Comparison of ENCODE assay signal across 12 cellular contexts in the genomic region with DNA sequence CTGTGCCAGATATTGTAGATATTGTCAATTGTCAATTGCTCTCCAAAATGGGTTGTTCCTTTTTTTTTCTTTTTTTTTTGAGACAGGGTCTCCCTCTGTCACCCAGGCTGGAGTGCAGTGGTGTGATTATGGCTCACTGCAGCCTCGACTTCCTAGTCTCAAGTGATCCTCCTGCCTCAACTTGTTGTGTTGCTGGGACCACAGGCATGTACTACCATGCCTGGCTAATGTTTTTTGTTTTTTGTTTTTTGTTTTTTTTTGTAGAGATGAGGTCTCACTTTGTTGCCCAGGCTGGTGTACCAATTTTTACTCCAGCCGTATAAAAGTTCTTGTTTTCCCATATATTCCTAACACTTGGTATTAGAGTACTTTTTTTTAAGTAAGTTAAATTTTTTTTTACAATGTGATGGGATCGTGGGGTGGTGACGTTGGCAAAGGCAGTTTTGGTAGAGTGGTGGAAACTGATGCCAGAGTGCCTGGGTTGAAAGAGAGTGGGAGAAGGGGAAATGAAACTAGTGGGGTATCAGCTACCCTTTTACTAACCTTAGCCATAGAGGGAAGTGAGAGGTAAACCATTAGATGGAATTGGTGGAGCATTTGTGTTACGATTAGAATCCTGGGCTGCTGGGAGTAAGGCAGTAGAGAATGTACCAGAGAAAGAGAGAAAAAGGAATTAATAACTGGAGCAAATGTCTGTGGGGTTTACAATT. TPM values are rescaled to one million over a fixed set of nuclear protein-coding genes. Genes with fewer than 3 reads are reported as not detected.
A peak's percentile ranks its signal among the peaks of the same experiment; 100 is the strongest.
DNase-seq lines count a peak whose midpoint lies in the region; ATAC-seq and TF ChIP-seq lines count a peak whose summit lies in the region.
"Had no signal": no experiment of that assay in that cellular context is flagged by ENCODE, and none has a peak within 500 bp of the region (broad histone marks: within the 10 kb centered on the region; RNA-seq: fewer than 3 reads in every experiment).

No MANE protein-coding gene starts in this region.

- no peak overlapping the region for H2BK120ac ChIP-seq in H9 (ENCODE audit: low read depth, low read length, poor library complexity, severe bottlenecking)

- no peak overlapping the region for H4K5ac ChIP-seq in H9 (ENCODE audit: insufficient read length, low read depth, low read length)

- H2AK5ac ChIP-seq in H9 (ENCODE audit: insufficient read length, low read length) = no peak overlapping the region

- H3K27me3 ChIP-seq in foreskin keratinocyte (no peaks in the 10 kb centered on the region), H9 (ENCODE audit: insufficient read depth, low read length) (no peaks in the 10 kb centered on the region)

- no peak overlapping the region for H3K9ac ChIP-seq in H9 (ENCODE audit: extremely low read depth, insufficient read length, low read length)

- TF ChIP-seq CTCF in foreskin keratinocyte (conservative IDR thresholded peaks at IDR 0.05) = no peak
- TF ChIP-seq CTCF in H9 (conservative IDR thresholded peaks at IDR 0.05) = no peak

- H3K4me3 Mint-ChIP-seq in H9 = no peak overlapping the region

- no peak overlapping the region for H3K14ac ChIP-seq in H9 (ENCODE audit: insufficient read depth, low read length)

- no peaks in the 10 kb centered on the region for H3K79me2 ChIP-seq in H9 (ENCODE audit: insufficient read depth, low read length)

- WGBS in H9 (ENCODE audit: extremely low coverage, insufficient read length, low lambda C conversion rate) = no CpG with 5 or more reads among the region's 5 CpGs

- no peak overlapping the region for H3K4me2 ChIP-seq in H9 (ENCODE audit: insufficient read depth, insufficient read length, low read length)

- no peak overlapping the region for H3K18ac ChIP-seq in H9 (ENCODE audit: insufficient read length, low read depth, low read length)

- no peak overlapping the region for H2BK12ac ChIP-seq in H9 (ENCODE audit: insufficient read length, low read depth, low read length)

- no peaks in the 10 kb centered on the region for H3K36me3 Mint-ChIP-seq in H9 (ENCODE audit: insufficient read depth in 1 of 3, low read depth in 3 of 3)

- no peak overlapping the region for H3K4ac ChIP-seq in H9 (ENCODE audit: low read depth, low read length)

- H3T11ph ChIP-seq in H9 (ENCODE audit: low read length) = no peak overlapping the region

- no peaks in the 10 kb centered on the region for H3K79me1 ChIP-seq in H9 (ENCODE audit: insufficient read depth, low read depth, low read length, poor library complexity, severe bottlenecking)

- H2BK15ac ChIP-seq in H9 (ENCODE audit: low read depth, low read length) = no peak overlapping the region

- H3K9me3 Mint-ChIP-seq in H9 = no peaks in the 10 kb centered on the region

- ATAC-seq in GM18867 (IDR thresholded peaks at IDR 0.05; ENCODE audit: unreplicated experiment) (peak; percentile 88), GM21786 (IDR thresholded peaks at IDR 0.05; ENCODE audit: unreplicated experiment) (peak; percentile 96), HG03442 (IDR thresholded peaks at IDR 0.05; ENCODE audit: unreplicated experiment) (peak; percentile 94), foreskin keratinocyte (no peak), HG02840 (IDR thresholded peaks at IDR 0.05; ENCODE audit: low FRiP score, unreplicated experiment) (no peak), GM19328 (IDR thresholded peaks at IDR 0.05; ENCODE audit: unreplicated experiment) (no peak)

- no peak overlapping the region; a peak in 1 of 7 replicates for H3K27ac Mint-ChIP-seq in H9

- no peak overlapping the region for H2BK20ac ChIP-seq in H9 (ENCODE audit: low read depth, low read length, poor library complexity, severe bottlenecking)

- no peak overlapping the region for H2BK5ac ChIP-seq in H9 (ENCODE audit: insufficient read length, low read length)

- no peaks in the 10 kb centered on the region for H3K9me3 ChIP-seq in H9 (ENCODE audit: control insufficient read depth, low read depth, low read length)
- H3K9me3 ChIP-seq: HAP-1 had no signal

- H3K4me1 Mint-ChIP-seq in H9 = peaks cover 3 to 4% of the 10 kb centered on the region in 2 experiments; a peak in 1 of 4 replicates

- no peaks in the 10 kb centered on the region for H3K27me3 Mint-ChIP-seq in H9 (ENCODE audit: low read depth)

- H3K4me1 ChIP-seq in foreskin keratinocyte (peaks cover 33% of the 10 kb centered on the region), H9 (ENCODE audit: insufficient read depth, low read length) (no peaks in the 10 kb centered on the region)
- H3K4me1 ChIP-seq: HAP-1 had no signal

- no peak overlapping the region for H4K91ac ChIP-seq in H9 (ENCODE audit: insufficient read length, low read depth, low read length)

- H3K27ac ChIP-seq in foreskin keratinocyte = peak overlapping the region; percentile 13
- H3K27ac ChIP-seq in H9 (ENCODE audit: insufficient read length, low read depth, low read length) = no peak overlapping the region

- no peaks in the 10 kb centered on the region for H3K23me2 ChIP-seq in H9 (ENCODE audit: insufficient read length, low read depth, low read length, poor library complexity, severe bottlenecking)

- no peaks in the 10 kb centered on the region for H4K20me1 ChIP-seq in H9 (ENCODE audit: control insufficient read depth, insufficient read depth, insufficient read length)

- H3K23ac ChIP-seq in H9 (ENCODE audit: insufficient read length, low read depth, low read length) = no peak overlapping the region

- H2AFZ ChIP-seq in H9 (ENCODE audit: low read length) = no peak overlapping the region

- DNase-seq in foreskin keratinocyte (peak in 1 of 2 donors; percentile 50), NCI-H2081 (lab: John Stamatoyannopoulos, UW) (no peak), H9 (no peak)
- DNase-seq: effector CD8-positive, alpha-beta T cell; NCI-H1694; occipital lobe had no signal

- no peak overlapping the region for H3K56ac ChIP-seq in H9 (ENCODE audit: insufficient read length, low read depth, low read length)

- no peak overlapping the region for H4K8ac ChIP-seq in H9 (replicated peaks; ENCODE audit: insufficient read length, low read depth, low read length)

RNA-seq across cellular contexts. Expression of a gene that starts 33.0 kb away (rescaled TPM):
- total RNA-seq in foreskin keratinocyte = 0.78 and 0.85 TPM in 2 replicates
- polyA plus RNA-seq in foreskin keratinocyte = 0.35 and 0.43 TPM in 2 replicates
- total RNA-seq in H9 (2021) = 0.24 and 0.33 TPM in 2 replicates

RNA-seq across cellular contexts. Expression of a gene that starts 56.2 kb away (rescaled TPM):
- total RNA-seq in foreskin keratinocyte (44.0 and 51.7 TPM in 2 replicates), H9 (2021) (27.4 and 28.8 TPM in 2 replicates)
- 11.0 and 11.1 TPM in 2 replicates for polyA plus RNA-seq in foreskin keratinocyte

Comparison
In these comparisons a context has a peak if more than half of its experiments do, and no peak if none do; other contexts are left out.
1. ATAC-seq: peak in GM18867 (single experiment), GM21786 (single experiment) and HG03442 (single experiment); none in foreskin keratinocyte (single experiment), HG02840 (single experiment) and GM19328 (single experiment).